11 cellular contexts compared by ENCODE assay signal in genomic region chr6:81895511-81896185, GRCh38.
DNase-seq lines count a peak whose midpoint lies in the region; ATAC-seq, FAIRE-seq and TF ChIP-seq lines count a peak whose summit lies in the region.
"Had no signal": no experiment of that assay in that cellular context is flagged by ENCODE, and none has a peak within 500 bp of the region (broad histone marks: within the 10 kb centered on the region; RNA-seq: fewer than 3 reads in every experiment).

No MANE protein-coding gene starts in this region.

- no peaks in the 10 kb centered on the region for H3K9me3 Mint-ChIP-seq in astrocyte (ENCODE audit: unreplicated experiment)
- H3K9me3 Mint-ChIP-seq: naive B cell had no signal

- H3K4me3 ChIP-seq in GM23248 = peak overlapping the region; percentile 54
- H3K4me3 ChIP-seq in astrocyte (ENCODE audit: insufficient read depth, low read depth, low read length) = no peak overlapping the region
- H3K4me3 ChIP-seq in hepatocyte = no peak overlapping the region

- no peak overlapping the region for H3K27ac Mint-ChIP-seq in astrocyte (ENCODE audit: unreplicated experiment)
- H3K27ac Mint-ChIP-seq: activated CD8-positive, alpha-beta T cell treated with anti-CD3 and anti-CD28 coated beads, Interleukin-2, amount 10 ng/mL, durations not matched to agents 7 days and 5 days; naive B cell had no signal

- H3K9me3 ChIP-seq in GM23248 (ENCODE audit: low read depth) (no peaks in the 10 kb centered on the region), astrocyte (ENCODE audit: insufficient read depth, low read depth, low read length) (no peaks in the 10 kb centered on the region), hepatocyte (ENCODE audit: low read depth) (no peaks in the 10 kb centered on the region)
- H3K9me3 ChIP-seq: SK-N-SH had no signal

- H3K27ac ChIP-seq in GM23248 = peak overlapping the region; percentile 74
- H3K27ac ChIP-seq in astrocyte (ENCODE audit: low read depth, low read length) = peak overlapping the region; percentile 86
- H3K27ac ChIP-seq in hepatocyte = peak overlapping the region; percentile 78

- ATAC-seq in left colon (no peak), HG03175 (IDR thresholded peaks at IDR 0.05; ENCODE audit: unreplicated experiment) (no peak)
- ATAC-seq: activated CD8-positive, alpha-beta T cell treated with anti-CD3 and anti-CD28 coated beads, Interleukin-2, amount 10 ng/mL, durations not matched to agents 7 days and 5 days had no signal

- DNase-seq in GM23248 (peak; percentile 84), astrocyte (ENCODE audit: low read depth) (peak; percentile 99), hepatocyte (ENCODE audit: low spot score) (peak; percentile 30), smooth muscle cell of the brain vasculature (ENCODE audit: low read depth, low spot score) (peak; percentile 65), NCI-H82 (lab: John Stamatoyannopoulos, UW) (no peak), NCI-H1436 (lab: John Stamatoyannopoulos, UW) (no peak), left colon (no peak)
- DNase-seq: activated CD8-positive, alpha-beta T cell treated with anti-CD3 and anti-CD28 coated beads, Interleukin-2, amount 10 ng/mL, durations not matched to agents 7 days and 5 days; naive B cell; SK-N-SH had no signal

- no peak overlapping the region for H3K4me3 Mint-ChIP-seq in astrocyte (ENCODE audit: unreplicated experiment)
- H3K4me3 Mint-ChIP-seq: activated CD8-positive, alpha-beta T cell treated with anti-CD3 and anti-CD28 coated beads, Interleukin-2, amount 10 ng/mL, durations not matched to agents 7 days and 5 days; naive B cell had no signal

- in situ Hi-C loops in GM23248 (cut with MboI) = no loop called here

- H3K4me1 ChIP-seq in GM23248 (ENCODE audit: insufficient read depth) (peaks cover 70% of the 10 kb centered on the region), astrocyte (ENCODE audit: insufficient read depth, low read length) (peaks cover 39% of the 10 kb centered on the region), hepatocyte (ENCODE audit: insufficient read depth) (peaks cover 17% of the 10 kb centered on the region)

- no peaks in the 10 kb centered on the region for H3K27me3 Mint-ChIP-seq in astrocyte (ENCODE audit: low read depth, unreplicated experiment)

- H3K27me3 ChIP-seq in GM23248 (replicated peaks; ENCODE audit: insufficient read depth) (no peaks in the 10 kb centered on the region), astrocyte (ENCODE audit: insufficient read depth, low read length) (no peaks in the 10 kb centered on the region), hepatocyte (no peaks in the 10 kb centered on the region)

- no peaks in the 10 kb centered on the region for H3K36me3 Mint-ChIP-seq in astrocyte (ENCODE audit: low read depth, unreplicated experiment)
- H3K36me3 Mint-ChIP-seq: naive B cell had no signal

- H3K9ac ChIP-seq in GM23248 (peak overlapping the region; percentile 60), astrocyte (ENCODE audit: low read length) (peak overlapping the region; percentile 59)
- H3K9ac ChIP-seq: SK-N-SH had no signal

- H3K4me1 Mint-ChIP-seq in astrocyte (ENCODE audit: low read depth, unreplicated experiment) = peaks cover 24% of the 10 kb centered on the region
- H3K4me1 Mint-ChIP-seq: naive B cell had no signal

- H3K36me3 ChIP-seq in GM23248 (ENCODE audit: low read depth) = no peaks in the 10 kb centered on the region
- H3K36me3 ChIP-seq in astrocyte (ENCODE audit: insufficient read depth, low read length) = no peaks in the 10 kb centered on the region
- no peaks in the 10 kb centered on the region for H3K36me3 ChIP-seq in hepatocyte (replicated peaks; ENCODE audit: insufficient read depth, low read depth)

- intact Hi-C loops in left colon (cut with DNase I, micrococcal nuclease) = no loop called here

- H3K79me2 ChIP-seq in GM23248 (ENCODE audit: insufficient read depth) (no peaks in the 10 kb centered on the region), astrocyte (ENCODE audit: insufficient read depth, low read length) (no peaks in the 10 kb centered on the region), hepatocyte (no peaks in the 10 kb centered on the region)

- 7 to 9% methylated on average over 4 to 5 of the region's 5 CpGs for WGBS in GM23248 (ENCODE audit: low coverage in 1 of 2, low lambda C conversion rate in 2 of 2, missing lambda C conversion rate in 2 of 2), 2 experiments
- 54% methylated on average over 5 of the region's 5 CpGs for WGBS in hepatocyte (ENCODE audit: low lambda C conversion rate, missing lambda C conversion rate)

- peak; percentile 91 for FAIRE-seq in astrocyte (lab: Jason Lieb, UNC)

- H4K20me1 ChIP-seq in GM23248 (ENCODE audit: insufficient read depth) = no peaks in the 10 kb centered on the region
- H4K20me1 ChIP-seq in astrocyte (ENCODE audit: insufficient read depth, low read length) = no peaks in the 10 kb centered on the region
- no peaks in the 10 kb centered on the region for H4K20me1 ChIP-seq in hepatocyte (ENCODE audit: insufficient read depth, poor library complexity, severe bottlenecking)

- H2AFZ ChIP-seq in GM23248 (0 out of 2 replicates have a peak overlapping the region, but pooled peaks have one; percentile 32), astrocyte (ENCODE audit: low read depth, low read length) (no peak overlapping the region), hepatocyte (no peak overlapping the region)

- no peaks in the 10 kb centered on the region for H3K9me2 ChIP-seq in GM23248 (ENCODE audit: insufficient read depth)
- H3K9me2 ChIP-seq in hepatocyte (replicated peaks; ENCODE audit: insufficient read depth) = no peaks in the 10 kb centered on the region
- H3K9me2 ChIP-seq: SK-N-SH had no signal

- TF ChIP-seq CTCF in astrocyte (IDR thresholded peaks at IDR 0.05; ENCODE audit: insufficient read depth, low read depth, low read length) = no peak
- TF ChIP-seq CTCF in hepatocyte (IDR thresholded peaks at IDR 0.05; ENCODE audit: poor library complexity) = no peak

- H3F3A ChIP-seq in GM23248 (ENCODE audit: insufficient read depth) = peaks cover 50% of the 10 kb centered on the region

- H3K4me2 ChIP-seq in GM23248 (ENCODE audit: unreplicated experiment) (peak overlapping the region; percentile 77), astrocyte (ENCODE audit: low read length) (peak overlapping the region; percentile 73), hepatocyte (peak overlapping the region; percentile 51)
- H3K4me2 ChIP-seq: SK-N-SH had no signal

Comparison
In these comparisons a context has a peak if more than half of its experiments do, and no peak if none do; other contexts are left out.
1. DNase-seq: peak in GM23248 (single experiment), astrocyte (single experiment), hepatocyte (single experiment) and smooth muscle cell of the brain vasculature (single experiment); none in NCI-H82 (single experiment), NCI-H1436 (single experiment) and left colon (0 of 2).
2. Peak in every context shown above with its lines, with median percentiles within 50 percentile points of each other: H3K27ac ChIP-seq and H3K4me2 ChIP-seq.